12 cellular contexts compared by ENCODE assay signal in the genomic region with DNA sequence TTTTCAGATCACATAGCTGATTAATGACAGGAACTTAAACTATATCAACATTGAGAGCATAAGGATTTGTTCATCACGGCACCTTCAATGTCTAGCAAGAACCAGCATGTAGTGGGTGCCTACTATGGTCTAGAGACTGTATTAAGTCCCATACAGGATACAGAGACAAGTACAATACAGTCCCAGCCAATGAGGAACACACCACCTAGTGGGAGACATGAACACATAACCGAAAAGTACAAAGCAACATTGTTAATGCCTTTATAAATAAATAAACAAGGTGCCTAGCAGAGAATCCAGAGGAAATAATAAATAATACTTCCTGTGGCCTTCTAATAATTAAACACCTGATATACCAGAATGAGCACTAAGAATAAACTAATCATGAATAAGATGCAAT.
A peak's percentile ranks its signal among the peaks of the same experiment; 100 is the strongest.
DNase-seq lines count a peak whose midpoint lies in the region; TF ChIP-seq lines count a peak whose summit lies in the region.
"Had no signal": no experiment of that assay in that cellular context is flagged by ENCODE, and none has a peak within 500 bp of the region (broad histone marks: within the 10 kb centered on the region; RNA-seq: fewer than 3 reads in every experiment).

No MANE protein-coding gene starts in this region.

- no peaks in the 10 kb centered on the region for H3K4me1 ChIP-seq in esophagus muscularis mucosa
- no peaks in the 10 kb centered on the region for H3K4me1 ChIP-seq in HAP-1

- peaks cover 7% of the 10 kb centered on the region for H3K9me3 Mint-ChIP-seq in progenitor cell of endocrine pancreas (ENCODE audit: low read depth)

- H3K36me3 ChIP-seq in esophagus muscularis mucosa (no peaks in the 10 kb centered on the region), HAP-1 (replicated peaks) (no peaks in the 10 kb centered on the region)

- peaks cover 1% of the 10 kb centered on the region for H3K4me1 Mint-ChIP-seq in progenitor cell of endocrine pancreas (ENCODE audit: low read depth)

- WGBS in esophagus muscularis mucosa = 54% methylated on average over 2 of the region's 2 CpGs

- peak; percentile 33 for DNase-seq in DMS153 (lab: John Stamatoyannopoulos, UW)
- DNase-seq in DMS153 treated with DMSO at 0.1 percent for 48 hours (lab: John Stamatoyannopoulos, UW; ENCODE audit: unreplicated experiment) = no peak
- DNase-seq in NCI-H69 (lab: John Stamatoyannopoulos, UW) = peak; percentile 44
- peak; percentile 39 for DNase-seq in esophagus muscularis mucosa (ENCODE audit: extremely low spot score)
- DNase-seq in progenitor cell of endocrine pancreas (ENCODE audit: low spot score, unreplicated experiment) = no peak
- DNase-seq in NCI-H1436 (lab: John Stamatoyannopoulos, UW) = no peak
- no peak for DNase-seq in HAP-1 (ENCODE audit: low spot score in 2 of 2)
- DNase-seq in SK-N-DZ (ENCODE audit: low spot score) = no peak
- DNase-seq: COR-L47; foreskin fibroblast; stimulated activated CD4-positive, alpha-beta T cell treated with anti-CD3 and anti-CD28 coated beads, Interleukin-4, amount 100 ng/mL, for 24 hours had no signal

- intact Hi-C loops in esophagus muscularis mucosa (cut with DNase I) = no loop called here

- no peak overlapping the region for H3K27ac Mint-ChIP-seq in progenitor cell of endocrine pancreas

- no peak overlapping the region for H3K27ac ChIP-seq in esophagus muscularis mucosa (replicated peaks in 1 of 4)

- peaks cover 1% of the 10 kb centered on the region for H3K27me3 Mint-ChIP-seq in progenitor cell of endocrine pancreas

- H3K27me3 ChIP-seq in esophagus muscularis mucosa = peaks cover 0 to 6% (median 0%) of the 10 kb centered on the region in 4 donors
- H3K27me3 ChIP-seq in HAP-1 (ENCODE audit: low read depth) = no peaks in the 10 kb centered on the region

- no peaks in the 10 kb centered on the region for H3K36me3 Mint-ChIP-seq in progenitor cell of endocrine pancreas (ENCODE audit: insufficient read depth)

- no peak overlapping the region for H3K4me3 Mint-ChIP-seq in progenitor cell of endocrine pancreas (ENCODE audit: low read depth)

- no peak for TF ChIP-seq EP300 in esophagus muscularis mucosa (IDR thresholded peaks at IDR 0.05)

- in situ Hi-C loops in HAP-1 (cut with MboI; ENCODE audit: low sequenced_read_pairs) = no loop called here

- H3K9me3 ChIP-seq in esophagus muscularis mucosa = peaks cover 0 to 16% (median 9%) of the 10 kb centered on the region in 4 donors
- no peaks in the 10 kb centered on the region for H3K9me3 ChIP-seq in HAP-1

- H3K4me3 ChIP-seq in esophagus muscularis mucosa (no peak overlapping the region), HAP-1 (no peak overlapping the region)
- H3K4me3 ChIP-seq: lung had no signal

- no peak for TF ChIP-seq CTCF in esophagus muscularis mucosa (IDR thresholded peaks at IDR 0.05)
- TF ChIP-seq CTCF in progenitor cell of endocrine pancreas (IDR thresholded peaks at IDR 0.05; ENCODE audit: unreplicated experiment) = peak; percentile 30

- no peak for TF ChIP-seq POLR2A in esophagus muscularis mucosa (IDR thresholded peaks at IDR 0.05; ENCODE audit: low read depth)

Comparison
In these comparisons a context has a peak if more than half of its experiments do, and no peak if none do; other contexts are left out.
1. DNase-seq: peak in DMS153 (single experiment), NCI-H69 (single experiment) and esophagus muscularis mucosa (single experiment); none in DMS153 treated with DMSO at 0.1 percent for 48 hours (single experiment), progenitor cell of endocrine pancreas (single experiment), NCI-H1436 (single experiment), HAP-1 (0 of 2) and SK-N-DZ (single experiment).